Comparison of ENCODE assay signal across 30 cellular contexts in genomic region chr18:35717182-35717581, GRCh38.
"Had no signal": no experiment of that assay in that cellular context is flagged by ENCODE, and none has a peak within 500 bp of the region (broad histone marks: within the 10 kb centered on the region; RNA-seq: fewer than 3 reads in every experiment).

No MANE protein-coding gene starts in this region.

- ATAC-seq: esophagus mucosa; gastrocnemius medialis; left ventricle myocardium superior; naive thymus-derived CD4-positive, alpha-beta T cell; sciatic nerve; stimulated activated naive CD8-positive, alpha-beta T cell treated with anti-CD3 and anti-CD28 coated beads, Interleukin-15, Interleukin-2, amounts not matched to agents 100 U/mL and 50 U/mL, for 24 hours had no signal

- H3K27me3 Mint-ChIP-seq: progenitor cell of endocrine pancreas, type B pancreatic cell had no signal

- H3K4me3 ChIP-seq: dorsolateral prefrontal cortex, gastrocnemius medialis, lung, neural progenitor cell, smooth muscle cell, testis, tibial artery had no signal

- H3K4me3 Mint-ChIP-seq: naive thymus-derived CD4-positive, alpha-beta T cell; nephron; neural progenitor cell; type B pancreatic cell had no signal

- H3K4me1 Mint-ChIP-seq: naive thymus-derived CD4-positive, alpha-beta T cell; nephron; neural progenitor cell had no signal

- FAIRE-seq: colon, keratinocyte, urothelium cell line had no signal

- H3K4me1 ChIP-seq: gastrocnemius medialis, neural progenitor cell, parathyroid adenoma, testis, tibial artery had no signal

- H3K27me3 ChIP-seq: gastrocnemius medialis, neural progenitor cell, testis, tibial artery had no signal

- H3K9me3 ChIP-seq: gastrocnemius medialis, testis had no signal

- DNase-seq: dorsolateral prefrontal cortex; effector CD4-positive, alpha-beta T cell; foreskin fibroblast; gastrocnemius medialis; head of caudate nucleus; left ventricle myocardium superior; mesendoderm; midbrain; naive thymus-derived CD4-positive, alpha-beta T cell; stimulated activated CD4-positive, alpha-beta T cell treated with anti-CD3 and anti-CD28 coated beads, Interleukin-12 subunit alpha, Interleukin-12 subunit beta, amount 100 ng/mL, for 4 hours; stimulated activated CD4-positive, alpha-beta T cell treated with anti-CD3 and anti-CD28 coated beads, Interleukin-1b, Interleukin-23, amount 100 ng/mL, for 48 hours; stimulated activated CD4-positive, alpha-beta T cell treated with anti-CD3 and anti-CD28 coated beads, Interleukin-4, amount 100 ng/mL, for 1 hour; stimulated activated CD8-positive, alpha-beta memory T cell treated with anti-CD3 and anti-CD28 coated beads, Interleukin-4, amount 100 ng/mL, for 48 hours; stimulated activated naive CD8-positive, alpha-beta T cell treated with anti-CD3 and anti-CD28 coated beads, Interleukin-15, Interleukin-2, amounts not matched to agents 100 U/mL and 50 U/mL, for 24 hours; substantia nigra; testis; tibial artery had no signal

- H3K36me3 ChIP-seq: gastrocnemius medialis, neural progenitor cell had no signal

- H3K27ac ChIP-seq: dorsolateral prefrontal cortex, epithelial cell of prostate, gastrocnemius medialis, neural progenitor cell, parathyroid adenoma, testis, tibial artery had no signal

- H3K27ac Mint-ChIP-seq: naive thymus-derived CD4-positive, alpha-beta T cell; nephron; neural progenitor cell; progenitor cell of endocrine pancreas; type B pancreatic cell had no signal
